11 cellular contexts compared by ENCODE assay signal in genomic region chr19:13024958-13025653, GRCh38. TPM values are rescaled to one million over a fixed set of nuclear protein-coding genes. Genes with fewer than 3 reads are reported as not detected.
DNase-seq lines count a peak whose midpoint lies in the region; ATAC-seq and TF ChIP-seq lines count a peak whose summit lies in the region.
"Had no signal": no experiment of that assay in that cellular context is flagged by ENCODE, and none has a peak within 500 bp of the region (broad histone marks: within the 10 kb centered on the region; RNA-seq: fewer than 3 reads in every experiment).

No MANE protein-coding gene starts in this region.

- no peaks in the 10 kb centered on the region for H3K36me3 Mint-ChIP-seq in naive B cell

- H3K27me3 ChIP-seq in MG63 (no peaks in the 10 kb centered on the region), dorsolateral prefrontal cortex (no peaks in the 10 kb centered on the region)

- H3K4me3 Mint-ChIP-seq in naive B cell, result peak overlapping the region in 7 of 8 donors; percentile 73 to 92 (median 86)

- DNase-seq in MG63, result no peak
- peak in 1 of 10 donors; percentile 65 for DNase-seq in dorsolateral prefrontal cortex
- no peak for DNase-seq in naive B cell
- DNase-seq in omental fat pad (ENCODE audit: low spot score), result no peak
- no peak for DNase-seq in LoVo (ENCODE audit: low spot score)
- no peak for DNase-seq in DMS114 treated with DMSO at 0.1 percent for 48 hours (lab: John Stamatoyannopoulos, UW; ENCODE audit: unreplicated experiment)
- DNase-seq in activated effector memory CD4-positive, alpha-beta T cell treated with anti-CD3 and anti-CD28 coated beads, Interleukin-2, amount 50 U/mL, for 16 hours, result no peak
- DNase-seq: activated CD4-positive, alpha-beta T cell treated with anti-CD3 and anti-CD28 coated beads for 1 hour; GOT3; MM.1S had no signal

- no peak for ATAC-seq in naive B cell (ENCODE audit: low read depth in 2 of 2)
- ATAC-seq in omental fat pad (ENCODE audit: low FRiP score), result no peak

- H3K27ac ChIP-seq in 22Rv1, result peak overlapping the region; percentile 99
- H3K27ac ChIP-seq in dorsolateral prefrontal cortex, result peak overlapping the region; percentile 85 to 100 (median 99)

- H3K4me3 ChIP-seq in MG63 (peak overlapping the region; percentile 43), dorsolateral prefrontal cortex (peak overlapping the region; percentile 41 to 83 (median 67))

- TF ChIP-seq CTCF in 22Rv1 (IDR thresholded peaks at IDR 0.05) (no peak), dorsolateral prefrontal cortex (IDR thresholded peaks at IDR 0.05 in 54 of 56, conservative IDR thresholded peaks at IDR 0.05 in 2 of 56; ENCODE audit: low read depth in 1 of 56, partially characterized antibody in 56 of 56) (no peak), omental fat pad (IDR thresholded peaks at IDR 0.05) (no peak)

- peaks cover 26 to 43% (median 30%) of the 10 kb centered on the region in 3 donors for H3K27me3 Mint-ChIP-seq in naive B cell

- no peaks in the 10 kb centered on the region for H3K9me3 Mint-ChIP-seq in naive B cell

- peak overlapping the region in 1 of 6 donors; percentile 27 for H3K27ac Mint-ChIP-seq in naive B cell

- peaks cover 27 to 36% (median 34%) of the 10 kb centered on the region in 3 donors for H3K4me1 Mint-ChIP-seq in naive B cell

- peaks cover 81% of the 10 kb centered on the region for H3K36me3 ChIP-seq in MG63

- H3K9me3 ChIP-seq in MG63, result no peaks in the 10 kb centered on the region

- intact Hi-C loops in dorsolateral prefrontal cortex (cut with DNase I), result no loop called here

RNA-seq across cellular contexts. Expression of gene NFIX, which starts 29.8 kb away (rescaled TPM):
- 53.9 and 78.0 TPM in 2 replicates for total RNA-seq in MG63 (2014; rRNA removed; shearing (Covaris generic); ENCODE audit: low replicate concordance)
- total RNA-seq in dorsolateral prefrontal cortex (100 to 1,000 TPM; 219 to 402 (median 309) TPM), omental fat pad (10 to 100 TPM; 39.5 to 53.1 (median 43.0) TPM)
- 1 to 10 TPM in 2 of 6 donors, under 1 TPM in 2, not detected in 2; 0.21 to 2.1 (median 1.1) TPM for polyA plus RNA-seq in naive B cell (ENCODE audit: low read depth in 6 of 6)

RNA-seq across cellular contexts. Expression of gene DAND5, which starts 55.7 kb away (rescaled TPM):
- total RNA-seq in MG63 (2014; rRNA removed; shearing (Covaris generic); ENCODE audit: low replicate concordance), result 0.33 and 1.2 TPM in 2 replicates
- total RNA-seq in dorsolateral prefrontal cortex (1 to 10 TPM in 1 of 120 experiments, under 1 TPM in 49, not detected in 70; 0.14 to 1.1 (median 0.35) TPM), omental fat pad (under 1 TPM in 1 of 4 donors, not detected in 3; 0.56 TPM)
- polyA plus RNA-seq in naive B cell (ENCODE audit: low read depth in 6 of 6), result not detected
